9 cellular contexts compared by ENCODE assay signal in genomic region chr1:152048641-152048970, GRCh38. TPM values are rescaled to one million over a fixed set of nuclear protein-coding genes. Genes with fewer than 3 reads are reported as not detected.
DNase-seq lines count a peak whose midpoint lies in the region; ATAC-seq and TF ChIP-seq lines count a peak whose summit lies in the region.
"Had no signal": no experiment of that assay in that cellular context is flagged by ENCODE, and none has a peak within 500 bp of the region (broad histone marks: within the 10 kb centered on the region; RNA-seq: fewer than 3 reads in every experiment).

No MANE protein-coding gene starts in this region.

- H3K23me2 ChIP-seq in H9 (ENCODE audit: insufficient read length, low read depth, low read length, poor library complexity, severe bottlenecking), result peaks cover 4% of the 10 kb centered on the region

- H4K20me1 ChIP-seq in H9 (ENCODE audit: control insufficient read depth, insufficient read depth, insufficient read length), result no peaks in the 10 kb centered on the region
- no peaks in the 10 kb centered on the region for H4K20me1 ChIP-seq in hepatocyte (ENCODE audit: insufficient read depth, poor library complexity, severe bottlenecking)
- no peaks in the 10 kb centered on the region for H4K20me1 ChIP-seq in smooth muscle cell (ENCODE audit: low read depth)

- H2BK15ac ChIP-seq in H9 (ENCODE audit: low read depth, low read length), result no peak overlapping the region

- no peak overlapping the region for H3K56ac ChIP-seq in H9 (ENCODE audit: insufficient read length, low read depth, low read length)

- H3K36me3 ChIP-seq in hepatocyte (replicated peaks; ENCODE audit: insufficient read depth, low read depth) (no peaks in the 10 kb centered on the region), smooth muscle cell (ENCODE audit: low read depth) (no peaks in the 10 kb centered on the region)

- H3F3A ChIP-seq in smooth muscle cell (ENCODE audit: low read depth), result peaks cover 26% of the 10 kb centered on the region

- no peak overlapping the region for H2BK5ac ChIP-seq in H9 (ENCODE audit: insufficient read length, low read length)

- WGBS in H9 (ENCODE audit: extremely low coverage, insufficient read length, low lambda C conversion rate), result no CpG with 5 or more reads among the region's 3 CpGs
- 37% methylated on average over 3 of the region's 3 CpGs for WGBS in hepatocyte (ENCODE audit: low lambda C conversion rate, missing lambda C conversion rate)
- 18% methylated on average over 3 of the region's 3 CpGs for WGBS in smooth muscle cell (ENCODE audit: low lambda C conversion rate)

- H3K36me3 Mint-ChIP-seq in H9 (ENCODE audit: insufficient read depth in 1 of 3, low read depth in 3 of 3) (no peaks in the 10 kb centered on the region), WTC11 (no peaks in the 10 kb centered on the region)

- H3K9me3 ChIP-seq in H9 (ENCODE audit: control insufficient read depth, low read depth, low read length) (no peaks in the 10 kb centered on the region), hepatocyte (ENCODE audit: low read depth) (no peaks in the 10 kb centered on the region), smooth muscle cell (replicated peaks; ENCODE audit: low read depth) (no peaks in the 10 kb centered on the region)

- H3K27me3 Mint-ChIP-seq in H9 (ENCODE audit: low read depth), result peaks cover 5% of the 10 kb centered on the region
- peaks cover 13% of the 10 kb centered on the region; the same call in 1 of the 2 replicates for H3K27me3 Mint-ChIP-seq in WTC11 (ENCODE audit: low read depth)

- H2BK120ac ChIP-seq in H9 (ENCODE audit: low read depth, low read length, poor library complexity, severe bottlenecking), result no peak overlapping the region

- no peak overlapping the region for H2AK5ac ChIP-seq in H9 (ENCODE audit: insufficient read length, low read length)

- ATAC-seq in WTC11 (no peak), GM21515 (IDR thresholded peaks at IDR 0.05; ENCODE audit: unreplicated experiment) (no peak)

- H3K4me1 ChIP-seq in H9 (ENCODE audit: insufficient read depth, low read length), result peaks cover 12% of the 10 kb centered on the region; the same call in 1 of the 2 replicates
- peaks cover 16% of the 10 kb centered on the region for H3K4me1 ChIP-seq in hepatocyte (ENCODE audit: insufficient read depth)
- peaks cover 14% of the 10 kb centered on the region for H3K4me1 ChIP-seq in smooth muscle cell (ENCODE audit: low read depth)

- H3K79me2 ChIP-seq in H9 (ENCODE audit: insufficient read depth, low read length) (no peaks in the 10 kb centered on the region), hepatocyte (no peaks in the 10 kb centered on the region), smooth muscle cell (ENCODE audit: low read depth) (no peaks in the 10 kb centered on the region)

- H3T11ph ChIP-seq in H9 (ENCODE audit: low read length), result no peak overlapping the region

- POLR2A ChIA-PET in WTC11 (lab: Charles Lee), result interaction anchor here (0.6 to 1.0 kb wide), 3 partner anchors 9 to 61 kb away, joined by 4 to 5 read pairs (median 4); no protein-coding TSS in a partner anchor

- H3K9ac ChIP-seq in H9 (ENCODE audit: extremely low read depth, insufficient read length, low read length) (no peak overlapping the region), smooth muscle cell (ENCODE audit: low read depth) (peak overlapping the region; percentile 84)

- no peak overlapping the region for H2AFZ ChIP-seq in H9 (ENCODE audit: low read length)
- peak overlapping the region; percentile 22 for H2AFZ ChIP-seq in hepatocyte
- peak overlapping the region; percentile 2 for H2AFZ ChIP-seq in smooth muscle cell (ENCODE audit: low read depth)

- H3K9me3 Mint-ChIP-seq in H9 (no peaks in the 10 kb centered on the region), WTC11 (no peaks in the 10 kb centered on the region)

- H3K4me2 ChIP-seq in H9 (ENCODE audit: insufficient read depth, insufficient read length, low read length), result peak overlapping the region; percentile 44
- peak overlapping the region; percentile 64 for H3K4me2 ChIP-seq in hepatocyte
- H3K4me2 ChIP-seq in smooth muscle cell, result peak overlapping the region; percentile 57

- H3K9me2 ChIP-seq in hepatocyte (replicated peaks; ENCODE audit: insufficient read depth), result no peaks in the 10 kb centered on the region

- H3K4me3 ChIP-seq in hepatocyte, result no peak overlapping the region
- H3K4me3 ChIP-seq in smooth muscle cell, result peak overlapping the region; percentile 27

- no peaks in the 10 kb centered on the region for H3K79me1 ChIP-seq in H9 (ENCODE audit: insufficient read depth, low read depth, low read length, poor library complexity, severe bottlenecking)

- no peak for DNase-seq in H9
- no peak for DNase-seq in WTC11 (ENCODE audit: low spot score)
- no peak for DNase-seq in hepatocyte (ENCODE audit: low spot score)
- no peak for DNase-seq in smooth muscle cell (lab: John Stamatoyannopoulos, UW; ENCODE audit: unreplicated experiment)
- DNase-seq in hippocampal formation (lab: John Stamatoyannopoulos, UW), result no peak
- DNase-seq in HT-29 (ENCODE audit: low spot score), result no peak
- DNase-seq in cerebellum (ENCODE audit: low spot score), result no peak
- DNase-seq: NCI-H2081 treated with DMSO at 0.1 percent for 48 hours had no signal

- H3K27ac Mint-ChIP-seq in H9, result peak overlapping the region in 1 of 3 experiments; percentile 97; a peak in 4 of 7 replicates
- H3K27ac Mint-ChIP-seq in WTC11, result peak overlapping the region; percentile 99

- H3K27me3 ChIP-seq in H9 (ENCODE audit: insufficient read depth, low read length) (no peaks in the 10 kb centered on the region), hepatocyte (no peaks in the 10 kb centered on the region), smooth muscle cell (ENCODE audit: low read depth) (peaks cover 2% of the 10 kb centered on the region)

- peak overlapping the region; percentile 52 for H3K27ac ChIP-seq in H9 (ENCODE audit: insufficient read length, low read depth, low read length)
- peak overlapping the region; percentile 97 for H3K27ac ChIP-seq in hepatocyte
- peak overlapping the region; percentile 99 for H3K27ac ChIP-seq in smooth muscle cell (ENCODE audit: low read depth)

- H3K14ac ChIP-seq in H9 (ENCODE audit: insufficient read depth, low read length), result peak overlapping the region; percentile 48; the same call in 1 of the 2 replicates

- H3K23ac ChIP-seq in H9 (ENCODE audit: insufficient read length, low read depth, low read length), result no peak overlapping the region

- no peak overlapping the region for H4K8ac ChIP-seq in H9 (replicated peaks; ENCODE audit: insufficient read length, low read depth, low read length)

- peak overlapping the region in 1 of 2 experiments; percentile 43; a peak in 2 of 5 replicates for H3K4me3 Mint-ChIP-seq in H9
- H3K4me3 Mint-ChIP-seq in WTC11, result peak overlapping the region; percentile 63; the same call in 1 of the 2 replicates

- H3K18ac ChIP-seq in H9 (ENCODE audit: insufficient read length, low read depth, low read length), result no peak overlapping the region

- no peak overlapping the region for H2BK20ac ChIP-seq in H9 (ENCODE audit: low read depth, low read length, poor library complexity, severe bottlenecking)

- H4K91ac ChIP-seq in H9 (ENCODE audit: insufficient read length, low read depth, low read length), result no peak overlapping the region

- H3K4ac ChIP-seq in H9 (ENCODE audit: low read depth, low read length), result no peak overlapping the region

- CTCF ChIA-PET in WTC11 (lab: Charles Lee), result interaction anchor here (0.9 to 2.7 kb wide), 10 partner anchors 12 to 410 kb away, joined by 3 to 15 read pairs (median 6); partner anchors contain the start of gene S100A11

- H2BK12ac ChIP-seq in H9 (ENCODE audit: insufficient read length, low read depth, low read length), result no peak overlapping the region

- TF ChIP-seq CTCF in H9 (conservative IDR thresholded peaks at IDR 0.05) (no peak), WTC11 (IDR thresholded peaks at IDR 0.05) (no peak), hepatocyte (IDR thresholded peaks at IDR 0.05; ENCODE audit: poor library complexity) (no peak), smooth muscle cell (IDR thresholded peaks at IDR 0.05; ENCODE audit: borderline replicate concordance, insufficient read depth, poor library complexity, severe bottlenecking) (no peak)

- no peak overlapping the region for H4K5ac ChIP-seq in H9 (ENCODE audit: insufficient read length, low read depth, low read length)

- H3K4me1 Mint-ChIP-seq in H9 (peaks cover 34 to 35% of the 10 kb centered on the region in 2 experiments), WTC11 (peaks cover 39% of the 10 kb centered on the region)

TF ChIP-seq in WTC11, 78 proteins besides CTCF, POLR2A, EP300 and RAD21 (continues in another document):
- TF ChIP-seq TCF7 (CRISPR knock-in tag; IDR thresholded peaks at IDR 0.05; ENCODE audit: low read depth), result no peak

RNA-seq across cellular contexts. Expression of gene S100A11, which starts 11.8 kb away (rescaled TPM):
- total RNA-seq in H9 (2021) (302 and 303 TPM in 2 replicates), WTC11 (2021) (126 to 181 TPM (median 163 TPM) in 3 replicates), hepatocyte (258 and 295 TPM in 2 replicates), smooth muscle cell (990 and 1,481 TPM in 2 replicates), cerebellum (10.3 TPM)
- polyA plus RNA-seq in hepatocyte (1,491 and 1,531 TPM in 2 replicates), smooth muscle cell (2,824 and 4,054 TPM in 2 replicates)
- 326 and 331 TPM in 2 replicates for total RNA-seq in HT-29 (2014; rRNA removed; shearing (Covaris generic))

RNA-seq across cellular contexts. Expression of gene TCHHL1, which starts 40.3 kb away (rescaled TPM):
- total RNA-seq in H9 (2021) (not detected in 2 replicates), WTC11 (2021) (not detected in 3 replicates), hepatocyte (not detected in 2 replicates), smooth muscle cell (not detected in 2 replicates), cerebellum (not detected)
- polyA plus RNA-seq in hepatocyte (not detected in 2 replicates), smooth muscle cell (not detected in 2 replicates)
- not detected in 2 replicates for total RNA-seq in HT-29 (2014; rRNA removed; shearing (Covaris generic))

RNA-seq across cellular contexts. Expression of gene S100A10, which starts 54.9 kb away (rescaled TPM):
- total RNA-seq in H9 (2021), result 160 and 162 TPM in 2 replicates
- 150 to 161 TPM (median 159 TPM) in 3 replicates for total RNA-seq in WTC11 (2021)
- total RNA-seq in hepatocyte, result 408 and 485 TPM in 2 replicates
- polyA plus RNA-seq in hepatocyte, result 3,367 and 3,493 TPM in 2 replicates
- 339 and 477 TPM in 2 replicates for total RNA-seq in smooth muscle cell
- polyA plus RNA-seq in smooth muscle cell, result 1,351 and 2,073 TPM in 2 replicates
- 279 and 305 TPM in 2 replicates for total RNA-seq in HT-29 (2014; rRNA removed; shearing (Covaris generic))
- 1.8 TPM for total RNA-seq in cerebellum

Comparison
In these comparisons a context has a peak if more than half of its experiments do, and no peak if none do; other contexts are left out.
1. RNA of gene S100A11, which starts 11.8 kb away (total RNA-seq): 990 to 1,481 TPM in smooth muscle cell, 326 to 331 TPM in HT-29, 302 to 303 TPM in H9, 258 to 295 TPM in hepatocyte and 126 to 181 TPM in WTC11; 10.3 TPM in cerebellum (single experiment); every median in the first group is over 10 times any median in the second.
2. RNA of gene S100A10, which starts 54.9 kb away (total RNA-seq): 339 to 477 TPM in smooth muscle cell, 408 to 485 TPM in hepatocyte, 279 to 305 TPM in HT-29, 150 to 161 TPM in WTC11 and 160 to 162 TPM in H9; 1.8 TPM in cerebellum (single experiment); every median in the first group is over 10 times any median in the second.
3. Peak in every context shown above with its lines, with median percentiles within 50 percentile points of each other: H3K27ac ChIP-seq and H3K4me2 ChIP-seq.